Comparison of ENCODE assay signal across 1 cellular context in the genomic region with DNA sequence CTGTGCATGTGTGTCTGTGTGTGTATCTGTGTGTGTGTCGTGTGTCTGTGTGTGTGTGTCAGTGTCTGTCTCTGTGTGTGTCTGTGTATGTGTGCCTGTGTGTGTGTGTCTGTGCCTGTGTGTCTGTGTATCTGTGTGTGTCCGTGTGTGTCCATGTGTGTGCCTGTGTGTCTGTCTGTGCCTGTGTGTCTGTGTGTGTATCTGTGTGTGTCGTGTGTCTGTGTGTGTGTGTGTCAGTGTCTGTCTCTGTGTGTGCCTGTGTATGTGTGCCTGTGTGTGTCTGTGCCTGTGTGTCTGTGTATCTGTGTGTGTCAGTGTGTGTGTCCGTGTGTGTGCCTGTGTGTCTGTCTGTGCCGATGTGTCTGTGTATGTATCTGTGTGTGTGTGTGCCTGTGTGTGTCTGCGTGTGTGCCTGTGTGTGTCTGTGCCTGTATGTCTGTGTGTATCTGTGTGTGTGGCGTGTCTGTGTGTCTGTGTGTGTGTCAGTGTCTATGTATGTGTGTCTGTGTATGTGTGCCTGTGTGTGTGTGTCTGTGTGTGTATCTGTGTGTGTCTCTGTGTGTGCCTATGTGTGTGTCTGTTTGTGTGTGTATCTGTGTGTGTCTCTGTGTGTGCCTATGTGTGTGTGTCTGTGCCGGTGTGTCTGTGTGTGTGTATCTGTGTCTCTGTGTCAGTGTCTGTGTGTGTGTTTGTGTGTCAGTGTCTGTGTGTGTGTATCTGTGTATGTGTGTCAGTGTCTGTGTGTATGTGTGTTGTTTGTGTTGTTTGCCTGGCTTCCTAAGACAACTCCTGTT.
TF ChIP-seq lines count a peak whose summit lies in the region.

No MANE protein-coding gene starts in this region.

TF ChIP-seq in A549, 52 proteins besides CTCF, POLR2A, EP300 and RAD21:
- no peak for TF ChIP-seq MAFK (IDR thresholded peaks at IDR 0.05; ENCODE audit: partially characterized antibody)
- TF ChIP-seq EHMT2 (IDR thresholded peaks at IDR 0.05; ENCODE audit: low read depth), result no peak
- TF ChIP-seq, protein P1, sequence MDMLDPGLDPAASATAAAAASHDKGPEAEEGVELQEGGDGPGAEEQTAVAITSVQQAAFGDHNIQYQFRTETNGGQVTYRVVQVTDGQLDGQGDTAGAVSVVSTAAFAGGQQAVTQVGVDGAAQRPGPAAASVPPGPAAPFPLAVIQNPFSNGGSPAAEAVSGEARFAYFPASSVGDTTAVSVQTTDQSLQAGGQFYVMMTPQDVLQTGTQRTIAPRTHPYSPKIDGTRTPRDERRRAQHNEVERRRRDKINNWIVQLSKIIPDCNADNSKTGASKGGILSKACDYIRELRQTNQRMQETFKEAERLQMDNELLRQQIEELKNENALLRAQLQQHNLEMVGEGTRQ (IDR thresholded peaks at IDR 0.05), result no peak
- no peak for TF ChIP-seq MYC (IDR thresholded peaks at IDR 0.05; ENCODE audit: borderline replicate concordance, low read length)
- TF ChIP-seq, protein P2, sequence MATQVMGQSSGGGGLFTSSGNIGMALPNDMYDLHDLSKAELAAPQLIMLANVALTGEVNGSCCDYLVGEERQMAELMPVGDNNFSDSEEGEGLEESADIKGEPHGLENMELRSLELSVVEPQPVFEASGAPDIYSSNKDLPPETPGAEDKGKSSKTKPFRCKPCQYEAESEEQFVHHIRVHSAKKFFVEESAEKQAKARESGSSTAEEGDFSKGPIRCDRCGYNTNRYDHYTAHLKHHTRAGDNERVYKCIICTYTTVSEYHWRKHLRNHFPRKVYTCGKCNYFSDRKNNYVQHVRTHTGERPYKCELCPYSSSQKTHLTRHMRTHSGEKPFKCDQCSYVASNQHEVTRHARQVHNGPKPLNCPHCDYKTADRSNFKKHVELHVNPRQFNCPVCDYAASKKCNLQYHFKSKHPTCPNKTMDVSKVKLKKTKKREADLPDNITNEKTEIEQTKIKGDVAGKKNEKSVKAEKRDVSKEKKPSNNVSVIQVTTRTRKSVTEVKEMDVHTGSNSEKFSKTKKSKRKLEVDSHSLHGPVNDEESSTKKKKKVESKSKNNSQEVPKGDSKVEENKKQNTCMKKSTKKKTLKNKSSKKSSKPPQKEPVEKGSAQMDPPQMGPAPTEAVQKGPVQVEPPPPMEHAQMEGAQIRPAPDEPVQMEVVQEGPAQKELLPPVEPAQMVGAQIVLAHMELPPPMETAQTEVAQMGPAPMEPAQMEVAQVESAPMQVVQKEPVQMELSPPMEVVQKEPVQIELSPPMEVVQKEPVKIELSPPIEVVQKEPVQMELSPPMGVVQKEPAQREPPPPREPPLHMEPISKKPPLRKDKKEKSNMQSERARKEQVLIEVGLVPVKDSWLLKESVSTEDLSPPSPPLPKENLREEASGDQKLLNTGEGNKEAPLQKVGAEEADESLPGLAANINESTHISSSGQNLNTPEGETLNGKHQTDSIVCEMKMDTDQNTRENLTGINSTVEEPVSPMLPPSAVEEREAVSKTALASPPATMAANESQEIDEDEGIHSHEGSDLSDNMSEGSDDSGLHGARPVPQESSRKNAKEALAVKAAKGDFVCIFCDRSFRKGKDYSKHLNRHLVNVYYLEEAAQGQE (IDR thresholded peaks at IDR 0.05), result no peak
- no peak for TF ChIP-seq HDAC2 (IDR thresholded peaks at IDR 0.05)
- TF ChIP-seq TFCP2L1 (CRISPR knock-in tag; IDR thresholded peaks at IDR 0.05), result no peak
- no peak for TF ChIP-seq CBX2 (IDR thresholded peaks at IDR 0.05; ENCODE audit: borderline replicate concordance, low read depth)
- no peak for TF ChIP-seq ZNF302 (CRISPR knock-in tag; IDR thresholded peaks at IDR 0.05)
- TF ChIP-seq, protein P3, sequence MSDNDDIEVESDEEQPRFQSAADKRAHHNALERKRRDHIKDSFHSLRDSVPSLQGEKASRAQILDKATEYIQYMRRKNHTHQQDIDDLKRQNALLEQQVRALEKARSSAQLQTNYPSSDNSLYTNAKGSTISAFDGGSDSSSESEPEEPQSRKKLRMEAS (IDR thresholded peaks at IDR 0.05), result no peak
